Comparison of ENCODE assay signal across 11 cellular contexts in genomic region chr18:48623468-48624220, GRCh38.
DNase-seq lines count a peak whose midpoint lies in the region; ATAC-seq and TF ChIP-seq lines count a peak whose summit lies in the region.
"Had no signal": no experiment of that assay in that cellular context is flagged by ENCODE, and none has a peak within 500 bp of the region (broad histone marks: within the 10 kb centered on the region; RNA-seq: fewer than 3 reads in every experiment).

No MANE protein-coding gene starts in this region.

- H3K9me3 ChIP-seq in heart right ventricle: no peaks in the 10 kb centered on the region
- no peaks in the 10 kb centered on the region for H3K9me3 ChIP-seq in endodermal cell (ENCODE audit: control insufficient read depth, low read length)

- H3K9ac ChIP-seq in endodermal cell (ENCODE audit: extremely low read depth, low read length, poor library complexity, severe bottlenecking): no peak overlapping the region

- H3K4me1 ChIP-seq in heart right ventricle (peaks cover 0 to 13% (median 0%) of the 10 kb centered on the region in 9 donors), endodermal cell (ENCODE audit: control insufficient read depth, insufficient read depth, low read length) (no peaks in the 10 kb centered on the region)

- H3K27me3 ChIP-seq in heart right ventricle: no peaks in the 10 kb centered on the region
- H3K27me3 ChIP-seq in endodermal cell (ENCODE audit: control insufficient read depth, insufficient read depth, low read length, poor library complexity, severe bottlenecking): no peaks in the 10 kb centered on the region

- no peaks in the 10 kb centered on the region for H3K27me3 Mint-ChIP-seq in nephron (ENCODE audit: low read depth)
- H3K27me3 Mint-ChIP-seq in endodermal cell (ENCODE audit: insufficient read depth): no peaks in the 10 kb centered on the region

- ATAC-seq in HG02884 (IDR thresholded peaks at IDR 0.05; ENCODE audit: unreplicated experiment) (no peak), heart right ventricle (no peak)
- ATAC-seq: Right ventricle myocardium inferior had no signal

- peaks cover 21% of the 10 kb centered on the region for H3K36me3 Mint-ChIP-seq in nephron (ENCODE audit: low read depth)
- peaks cover 13% of the 10 kb centered on the region for H3K36me3 Mint-ChIP-seq in endodermal cell (ENCODE audit: low read depth)

- intact Hi-C loops in heart right ventricle (cut with DNase I): no loop called here

- no peaks in the 10 kb centered on the region for H3K9me3 Mint-ChIP-seq in nephron
- no peaks in the 10 kb centered on the region for H3K9me3 Mint-ChIP-seq in endodermal cell

- H3K27ac Mint-ChIP-seq in nephron: peak overlapping the region; percentile 47 to 54 (median 51)
- H3K27ac Mint-ChIP-seq in endodermal cell: no peak overlapping the region

- H3K36me3 ChIP-seq in heart right ventricle (peaks cover 0 to 57% (median 17%) of the 10 kb centered on the region in 9 donors), endodermal cell (ENCODE audit: control insufficient read depth, insufficient read depth, low read length) (peaks cover 25% of the 10 kb centered on the region)

- 80 to 83% methylated on average over 7 of the region's 7 CpGs for WGBS in heart right ventricle, 2 donors
- 82% methylated on average over 6 of the region's 7 CpGs; no CpG with 5 or more reads in 1 of the 2 experiments for WGBS in endodermal cell (ENCODE audit: insufficient coverage in 1 of 2, insufficient read length in 1 of 2), 2 experiments

- TF ChIP-seq CTCF in nephron (IDR thresholded peaks at IDR 0.05; ENCODE audit: unreplicated experiment in 3 of 3) (no peak), heart right ventricle (IDR thresholded peaks at IDR 0.05) (no peak), endodermal cell (conservative IDR thresholded peaks at IDR 0.05) (no peak)

- H3K4me3 ChIP-seq in heart right ventricle (no peak overlapping the region), endodermal cell (ENCODE audit: low read length) (no peak overlapping the region)

- H3K4me3 Mint-ChIP-seq in nephron (no peak overlapping the region), endodermal cell (no peak overlapping the region)

- H3K4me1 Mint-ChIP-seq in nephron (peaks cover 46% of the 10 kb centered on the region), endodermal cell (peaks cover 7% of the 10 kb centered on the region)

- DNase-seq in AG08395 (ENCODE audit: low spot score) (peak; percentile 84), NCI-H226 (peak; percentile 84), dermis blood vessel endothelial cell (peak; percentile 60), heart right ventricle (no peak), endodermal cell (no peak)
- DNase-seq in activated T-cell treated with anti-CD3 and anti-CD28 coated beads, Interleukin-2, amount 50 U/mL, for 1 hour: no peak
- DNase-seq: NCI-H187 treated with DMSO at 0.1 percent for 48 hours had no signal

- H3K27ac ChIP-seq in heart right ventricle: peak overlapping the region in 1 of 10 donors; percentile 25
- H3K27ac ChIP-seq in endodermal cell (ENCODE audit: low read depth, low read length): no peak overlapping the region
- H3K27ac ChIP-seq: C4-2B had no signal

Comparison
In these comparisons a context has a peak if more than half of its experiments do, and no peak if none do; other contexts are left out.
1. DNase-seq: peak in AG08395 (single experiment), NCI-H226 (single experiment) and dermis blood vessel endothelial cell (single experiment); none in activated T-cell treated with anti-CD3 and anti-CD28 coated beads, Interleukin-2, amount 50 U/mL, for 1 hour (single experiment), heart right ventricle (0 of 2) and endodermal cell (single experiment).